ENCODE assay signal across 30 cellular contexts in genomic region chr2:224195954-224196571, GRCh38.
DNase-seq lines count a peak whose midpoint lies in the region; ATAC-seq, FAIRE-seq and TF ChIP-seq lines count a peak whose summit lies in the region.
"Had no signal": no experiment of that assay in that cellular context is flagged by ENCODE, and none has a peak within 500 bp of the region (broad histone marks: within the 10 kb centered on the region; RNA-seq: fewer than 3 reads in every experiment).

No MANE protein-coding gene starts in this region.

- no peak overlapping the region for H3K4me2 ChIP-seq in HepG2 (ENCODE audit: low read depth, low read length)
- H3K4me2 ChIP-seq: BLaER1, hepatocyte, KMS-11, SK-N-SH, smooth muscle cell had no signal

- no peak for TF ChIP-seq RAD21 in HepG2 (CRISPR knock-in tag; IDR thresholded peaks at IDR 0.05)

- H3K36me3 Mint-ChIP-seq in neural crest cell (ENCODE audit: low read depth) (peaks cover 6% of the 10 kb centered on the region), natural killer cell (no peaks in the 10 kb centered on the region)
- H3K36me3 Mint-ChIP-seq in stimulated activated effector memory CD8-positive, alpha-beta T cell treated with anti-CD3 and anti-CD28 coated beads, Interleukin-12 subunit alpha, Interleukin-12 subunit beta, amount 100 ng/mL, for 72 hours = no peaks in the 10 kb centered on the region
- H3K36me3 Mint-ChIP-seq: activated naive CD4-positive, alpha-beta T cell treated with anti-CD3 and anti-CD28 coated beads, Interleukin-2, amount 50 U/mL, for 72 hours had no signal

- H4K20me1 ChIP-seq in HepG2 (ENCODE audit: insufficient read depth, low read length) = no peaks in the 10 kb centered on the region
- H4K20me1 ChIP-seq: BLaER1 had no signal

- H3K4me3 ChIP-seq in HepG2 (replicated peaks in 1 of 3; ENCODE audit: insufficient read depth in 1 of 3, low read depth in 2 of 3, low read length in 3 of 3) = no peak overlapping the region
- no peak overlapping the region for H3K4me3 ChIP-seq in right lobe of liver
- H3K4me3 ChIP-seq in heart right ventricle = no peak overlapping the region
- H3K4me3 ChIP-seq: BLaER1, hepatocyte, pancreas, smooth muscle cell, thyroid gland had no signal

- H3K27me3 ChIP-seq in HepG2 (ENCODE audit: control insufficient read depth in 1 of 2, insufficient read depth in 2 of 2, low read length in 2 of 2) (peaks cover 3 to 9% of the 10 kb centered on the region in 2 experiments; a peak in 1 of 5 replicates), right lobe of liver (no peaks in the 10 kb centered on the region), heart right ventricle (peaks cover 0 to 7% (median 0%) of the 10 kb centered on the region in 7 donors)
- H3K27me3 ChIP-seq: BLaER1, brain microvascular endothelial cell, hepatocyte, pancreas, thyroid gland had no signal

- H3K4me1 ChIP-seq in HepG2 (ENCODE audit: insufficient read depth, low read length) = no peaks in the 10 kb centered on the region
- H3K4me1 ChIP-seq in right lobe of liver = no peaks in the 10 kb centered on the region
- peaks cover 0 to 4% (median 0%) of the 10 kb centered on the region in 9 donors for H3K4me1 ChIP-seq in heart right ventricle
- H3K4me1 ChIP-seq: pancreas, thyroid gland had no signal

- DNase-seq in HepG2 (ENCODE audit: low spot score) = no peak
- no peak for DNase-seq in right lobe of liver
- peak in 1 of 2 donors; percentile 77 for DNase-seq in heart right ventricle
- DNase-seq in neural crest cell (ENCODE audit: low read depth, low spot score) = peak; percentile 35
- no peak for DNase-seq in stimulated activated effector memory CD8-positive, alpha-beta T cell treated with anti-CD3 and anti-CD28 coated beads, Interleukin-12 subunit alpha, Interleukin-12 subunit beta, amount 100 ng/mL, for 72 hours (ENCODE audit: low spot score in 2 of 2)
- DNase-seq in NCI-H774 (lab: John Stamatoyannopoulos, UW) = no peak
- DNase-seq in NCI-H1105 (lab: John Stamatoyannopoulos, UW) = no peak
- DNase-seq in natural killer cell = no peak
- DNase-seq: activated B cell treated with CpG ODN at 0.5 μM for 24 hours; activated CD8-positive, alpha-beta T cell treated with anti-CD3 and anti-CD28 coated beads, Interleukin-2, amount 10 ng/mL, durations not matched to agents 7 days and 5 days; activated T-cell treated with anti-CD3 and anti-CD28 coated beads, Interleukin-2, amount 50 U/mL, for 48 hours; brain microvascular endothelial cell; dermis blood vessel endothelial cell; DMS 273 treated with DMSO at 0.1 percent for 48 hours; GF-D8; kidney glomerular epithelial cell; NCI-H1092 treated with DMSO at 0.1 percent for 48 hours; NCI-H2171 treated with DMSO at 0.1 percent for 48 hours; NCI-H82; SK-N-SH; thyroid gland had no signal

- H3K4me3 Mint-ChIP-seq in neural crest cell (no peak overlapping the region), natural killer cell (no peak overlapping the region)
- H3K4me3 Mint-ChIP-seq in stimulated activated effector memory CD8-positive, alpha-beta T cell treated with anti-CD3 and anti-CD28 coated beads, Interleukin-12 subunit alpha, Interleukin-12 subunit beta, amount 100 ng/mL, for 72 hours = no peak overlapping the region
- H3K4me3 Mint-ChIP-seq: activated B cell treated with CpG ODN at 0.5 μM for 24 hours; activated CD8-positive, alpha-beta T cell treated with anti-CD3 and anti-CD28 coated beads, Interleukin-2, amount 10 ng/mL, durations not matched to agents 7 days and 5 days had no signal

- WGBS in HepG2 (ENCODE audit: low lambda C conversion rate) = 39% methylated on average over 2 of the region's 2 CpGs
- WGBS in right lobe of liver (ENCODE audit: insufficient coverage, low coverage, low lambda C conversion rate, missing lambda C conversion rate) = 34% methylated on average over 2 of the region's 2 CpGs
- WGBS in heart right ventricle, 2 donors = 40 to 56% methylated on average over 2 of the region's 2 CpGs

- TF ChIP-seq CTCF in HepG2 (CRISPR knock-in tag; IDR thresholded peaks at IDR 0.05) (no peak), right lobe of liver (IDR thresholded peaks at IDR 0.05) (no peak), heart right ventricle (IDR thresholded peaks at IDR 0.05) (no peak), neural crest cell (conservative IDR thresholded peaks at IDR 0.05) (no peak), natural killer cell (IDR thresholded peaks at IDR 0.05) (no peak)

- H3K9me3 ChIP-seq in HepG2 (ENCODE audit: low read length) (peaks cover 4% of the 10 kb centered on the region; the same call in 1 of the 2 replicates), right lobe of liver (no peaks in the 10 kb centered on the region), heart right ventricle (peaks cover 0 to 20% (median 0%) of the 10 kb centered on the region in 11 donors)
- H3K9me3 ChIP-seq: pancreas, SK-N-SH, thyroid gland had no signal

- H3K27ac Mint-ChIP-seq in neural crest cell (ENCODE audit: unreplicated experiment) (no peak overlapping the region), natural killer cell (no peak overlapping the region)
- H3K27ac Mint-ChIP-seq in stimulated activated effector memory CD8-positive, alpha-beta T cell treated with anti-CD3 and anti-CD28 coated beads, Interleukin-12 subunit alpha, Interleukin-12 subunit beta, amount 100 ng/mL, for 72 hours = no peak overlapping the region
- H3K27ac Mint-ChIP-seq: activated B cell treated with CpG ODN at 0.5 μM for 24 hours; activated CD8-positive, alpha-beta T cell treated with anti-CD3 and anti-CD28 coated beads, Interleukin-2, amount 10 ng/mL, durations not matched to agents 7 days and 5 days; activated naive CD4-positive, alpha-beta T cell treated with anti-CD3 and anti-CD28 coated beads, Interleukin-2, amount 50 U/mL, for 72 hours had no signal

- no peak overlapping the region for H3K9ac ChIP-seq in HepG2 (ENCODE audit: insufficient read depth, low read depth, low read length)
- H3K9ac ChIP-seq: BLaER1, KMS-11, SK-N-SH had no signal

- H3K27me3 Mint-ChIP-seq in neural crest cell (ENCODE audit: low read depth) = no peaks in the 10 kb centered on the region
- peaks cover 7 to 8% of the 10 kb centered on the region in 2 donors for H3K27me3 Mint-ChIP-seq in natural killer cell (ENCODE audit: low read depth in 2 of 2)

- H3K4me1 Mint-ChIP-seq in neural crest cell (peaks cover 20% of the 10 kb centered on the region), natural killer cell (no peaks in the 10 kb centered on the region)
- H3K4me1 Mint-ChIP-seq in stimulated activated effector memory CD8-positive, alpha-beta T cell treated with anti-CD3 and anti-CD28 coated beads, Interleukin-12 subunit alpha, Interleukin-12 subunit beta, amount 100 ng/mL, for 72 hours = no peaks in the 10 kb centered on the region
- H3K4me1 Mint-ChIP-seq: activated B cell treated with CpG ODN at 0.5 μM for 24 hours had no signal

- H3K36me3 ChIP-seq in HepG2 (replicated peaks in 1 of 2; ENCODE audit: control insufficient read depth in 1 of 2, insufficient read depth in 2 of 2, low read length in 2 of 2) = no peaks in the 10 kb centered on the region
- no peaks in the 10 kb centered on the region for H3K36me3 ChIP-seq in right lobe of liver
- no peaks in the 10 kb centered on the region for H3K36me3 ChIP-seq in heart right ventricle
- H3K36me3 ChIP-seq: BLaER1, brain microvascular endothelial cell, pancreas, thyroid gland had no signal

- in situ Hi-C loops in HepG2 (cut with HindIII; ENCODE audit: extremely low pct_ligation_motif_present, low pct_unique_long_range_greater_than_20kb) = no loop called here

- H3K79me2 ChIP-seq in HepG2 (ENCODE audit: insufficient read depth, low read length) = no peaks in the 10 kb centered on the region
- H3K79me2 ChIP-seq: hepatocyte had no signal

- H3K9me3 Mint-ChIP-seq in neural crest cell = peaks cover 10% of the 10 kb centered on the region
- H3K9me3 Mint-ChIP-seq in stimulated activated effector memory CD8-positive, alpha-beta T cell treated with anti-CD3 and anti-CD28 coated beads, Interleukin-12 subunit alpha, Interleukin-12 subunit beta, amount 100 ng/mL, for 72 hours = peaks cover 3% of the 10 kb centered on the region
- H3K9me3 Mint-ChIP-seq in natural killer cell = no peaks in the 10 kb centered on the region
- H3K9me3 Mint-ChIP-seq: activated B cell treated with CpG ODN at 0.5 μM for 24 hours had no signal

- ATAC-seq in HepG2 (no peak), right lobe of liver (no peak), heart right ventricle (peak; percentile 62 to 97 (median 91)), natural killer cell (no peak)
- ATAC-seq in stimulated activated effector memory CD8-positive, alpha-beta T cell treated with anti-CD3 and anti-CD28 coated beads, Interleukin-12 subunit alpha, Interleukin-12 subunit beta, amount 100 ng/mL, for 72 hours = no peak
- ATAC-seq: activated CD8-positive, alpha-beta T cell treated with anti-CD3 and anti-CD28 coated beads, Interleukin-2, amount 10 ng/mL, durations not matched to agents 7 days and 5 days; activated naive CD4-positive, alpha-beta T cell treated with anti-CD3 and anti-CD28 coated beads, Interleukin-2, amount 50 U/mL, for 72 hours; HCT116; PC-3 had no signal

- CTCF ChIA-PET in HepG2 (lab: Yijun Ruan, JAX; ENCODE audit: low intra/inter-chr PET ratio, low total read pairs) = no interaction called here

- POLR2A ChIA-PET in HepG2 (lab: Yijun Ruan, JAX) = no interaction called here

- TF ChIP-seq POLR2A in HepG2 (IDR thresholded peaks at IDR 0.05; ENCODE audit: insufficient read depth in 1 of 2, low read depth in 2 of 2, low read length in 2 of 2) (no peak), right lobe of liver (IDR thresholded peaks at IDR 0.05) (no peak)

- intact Hi-C loops in HepG2 (cut with micrococcal nuclease; ENCODE audit: unreplicated experiment) = no loop called here
- intact Hi-C loops in right lobe of liver (cut with DNase I) = no loop called here
- intact Hi-C loops in heart right ventricle (cut with DNase I) = no loop called here
- intact Hi-C loops in natural killer cell (cut with micrococcal nuclease) = no loop called here

- FAIRE-seq in HepG2 (lab: Jason Lieb, UNC) = no peak
- FAIRE-seq: A204.1, pancreas had no signal

- no peak for TF ChIP-seq EP300 in HepG2 (IDR thresholded peaks at IDR 0.05; ENCODE audit: low read depth in 2 of 2, low read length in 2 of 2)
- no peak for TF ChIP-seq EP300 in HepG2 (CRISPR knock-in tag; IDR thresholded peaks at IDR 0.05; ENCODE audit: borderline replicate concordance)

- H2AFZ ChIP-seq in HepG2 (ENCODE audit: low read length) = no peak overlapping the region
- H2AFZ ChIP-seq: hepatocyte had no signal

- H3K27ac ChIP-seq in HepG2 (ENCODE audit: extremely low read length, insufficient read depth, low read length) (no peak overlapping the region), right lobe of liver (no peak overlapping the region), heart right ventricle (peak overlapping the region in 6 of 10 donors; percentile 8 to 81 (median 48))
- H3K27ac ChIP-seq: BLaER1, brain microvascular endothelial cell, hepatocyte, KMS-11, pancreas, thyroid gland had no signal

- BruUV-seq in HepG2 (replicated peaks; lab: Mats Ljungman, UMichigan) = no TSS peak

TF ChIP-seq in HepG2, 621 proteins besides CTCF, POLR2A, EP300 and RAD21 (continues in another document):
- TF ChIP-seq SIN3B (IDR thresholded peaks at IDR 0.05; ENCODE audit: low read length) (no peak), TBP (CRISPR knock-in tag; IDR thresholded peaks at IDR 0.05) (no peak), NR2F6 (IDR thresholded peaks at IDR 0.05) (peak; percentile 54; the same call in 1 of the 2 replicates), NR2F6 (CRISPR knock-in tag; IDR thresholded peaks at IDR 0.05) (no peak)

Comparison
In these comparisons a context has a peak if more than half of its experiments do, and no peak if none do; other contexts are left out.
1. ATAC-seq: peak in heart right ventricle (8 of 8); none in HepG2 (single experiment), right lobe of liver (0 of 4), stimulated activated effector memory CD8-positive, alpha-beta T cell treated with anti-CD3 and anti-CD28 coated beads, Interleukin-12 subunit alpha, Interleukin-12 subunit beta, amount 100 ng/mL, for 72 hours (single experiment) and natural killer cell (0 of 3).
2. H3K27ac ChIP-seq: peak in heart right ventricle (6 of 10); none in HepG2 (single experiment) and right lobe of liver (0 of 3).